ENCODE assay signal across 29 cellular contexts in genomic region chr20:32138921-32139320, GRCh38.
"Had no signal": no experiment of that assay in that cellular context is flagged by ENCODE, and none has a peak within 500 bp of the region (broad histone marks: within the 10 kb centered on the region; RNA-seq: fewer than 3 reads in every experiment).

No MANE protein-coding gene starts in this region.

- H3K27me3 Mint-ChIP-seq: activated CD4-positive, alpha-beta T cell treated with anti-CD3 and anti-CD28 coated beads, Interleukin-2, amount 10 ng/mL, durations not matched to agents 24 days and 14 days; activated CD8-positive, alpha-beta T cell treated with anti-CD3 and anti-CD28 coated beads for 36 hours; activated T-helper 17 cell treated with anti-CD3 and anti-CD28 coated beads, Interleukin-2, amount 50 U/mL, for 72 hours; brain had no signal

- H3K4me1 Mint-ChIP-seq: activated CD4-positive, alpha-beta T cell treated with anti-CD3 and anti-CD28 coated beads, Interleukin-2, amount 10 ng/mL, durations not matched to agents 24 days and 14 days; brain had no signal

- H3K4me1 ChIP-seq: SJCRH30 had no signal

- H3K9me3 Mint-ChIP-seq: activated CD4-positive, alpha-beta T cell treated with anti-CD3 and anti-CD28 coated beads, Interleukin-2, amount 10 ng/mL, durations not matched to agents 24 days and 14 days; activated CD8-positive, alpha-beta T cell treated with anti-CD3 and anti-CD28 coated beads for 36 hours; activated T-cell treated with anti-CD3 and anti-CD28 coated beads, Interleukin-2, amount 50 U/mL, for 72 hours; activated T-helper 17 cell treated with anti-CD3 and anti-CD28 coated beads, Interleukin-2, amount 50 U/mL, for 72 hours; brain; T-helper 2 cell treated with Interferon-gamma antibody and Interleukin-4, amounts not matched to agents 5 μg/mL and 100 μg/mL, for 36 hours had no signal

- H3K4me3 ChIP-seq: adrenal gland, MG63, SJCRH30, SK-N-MC had no signal

- H3K27me3 ChIP-seq: adrenal gland, MG63, SJCRH30 had no signal

- DNase-seq: activated CD4-positive, alpha-beta T cell treated with anti-CD3 and anti-CD28 coated beads, Interleukin-2, amount 10 ng/mL, durations not matched to agents 24 days and 14 days; activated CD4-positive, alpha-beta T cell treated with anti-CD3 and anti-CD28 coated beads, Interleukin-2, amount 50 U/mL, for 4 hours; activated CD8-positive, alpha-beta T cell treated with anti-CD3 and anti-CD28 coated beads for 36 hours; activated effector memory CD4-positive, alpha-beta T cell treated with anti-CD3 and anti-CD28 coated beads, Interleukin-2, amount 50 U/mL, for 16 hours; activated naive CD4-positive, alpha-beta T cell; activated naive CD4-positive, alpha-beta T cell treated with anti-CD3 and anti-CD28 coated beads, Interleukin-2, amount 50 U/mL, for 16 hours; activated T-cell treated with anti-CD3 and anti-CD28 coated beads, Interleukin-2, amount 50 U/mL, for 1 hour; activated T-cell treated with anti-CD3 and anti-CD28 coated beads, Interleukin-2, amount 50 U/mL, for 72 hours; caudate nucleus; Kasumi-1; KG1; MG63; NCI-H1048; NCI-H1105 treated with DMSO at 0.1 percent for 48 hours; NCI-H1436; NCI-H1694; NCI-H1930; NCI-H2081 treated with DMSO at 0.1 percent for 48 hours; NCI-H226; NCI-H524 treated with DMSO at 0.1 percent for 48 hours; SHP77; SJCRH30 had no signal

- H3K27ac ChIP-seq: adrenal gland, SJCRH30, SK-N-MC had no signal

- ATAC-seq: activated CD8-positive, alpha-beta T cell treated with anti-CD3 and anti-CD28 coated beads for 36 hours; activated T-cell treated with anti-CD3 and anti-CD28 coated beads, Interleukin-2, amount 50 U/mL, for 72 hours; activated T-helper 17 cell treated with anti-CD3 and anti-CD28 coated beads, Interleukin-2, amount 50 U/mL, for 72 hours had no signal

- H3K9me3 ChIP-seq: adrenal gland, MG63, SJCRH30 had no signal

- H3K4me3 Mint-ChIP-seq: activated CD4-positive, alpha-beta T cell treated with anti-CD3 and anti-CD28 coated beads, Interleukin-2, amount 10 ng/mL, durations not matched to agents 24 days and 14 days; activated CD8-positive, alpha-beta T cell treated with anti-CD3 and anti-CD28 coated beads for 36 hours; activated T-cell treated with anti-CD3 and anti-CD28 coated beads, Interleukin-2, amount 50 U/mL, for 72 hours; activated T-helper 17 cell treated with anti-CD3 and anti-CD28 coated beads, Interleukin-2, amount 50 U/mL, for 72 hours; brain; T-helper 2 cell treated with Interferon-gamma antibody and Interleukin-4, amounts not matched to agents 5 μg/mL and 100 μg/mL, for 36 hours had no signal

- FAIRE-seq: bronchial epithelial cell, TTC549 had no signal

- H3K27ac Mint-ChIP-seq: activated CD4-positive, alpha-beta T cell treated with anti-CD3 and anti-CD28 coated beads, Interleukin-2, amount 10 ng/mL, durations not matched to agents 24 days and 14 days; activated CD8-positive, alpha-beta T cell treated with anti-CD3 and anti-CD28 coated beads for 36 hours; activated T-cell treated with anti-CD3 and anti-CD28 coated beads, Interleukin-2, amount 50 U/mL, for 72 hours; T-helper 2 cell treated with Interferon-gamma antibody and Interleukin-4, amounts not matched to agents 5 μg/mL and 100 μg/mL, for 36 hours had no signal
